In the genomic region with DNA sequence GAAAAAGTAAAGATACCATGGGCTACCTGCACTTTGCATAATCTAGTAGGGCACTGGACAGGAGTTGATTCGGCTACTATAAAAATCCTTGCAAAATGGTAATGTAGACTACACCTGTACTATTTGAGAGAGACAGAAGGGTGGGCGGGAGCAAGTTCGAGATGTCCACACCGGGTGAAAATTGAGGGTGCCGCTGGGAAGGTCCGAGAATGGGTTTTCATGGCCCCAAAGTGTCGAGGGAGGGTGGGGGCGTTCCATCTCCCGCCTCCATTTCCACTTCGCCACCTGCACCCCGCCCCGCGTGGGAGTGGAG, we compare ENCODE assay signal across 8 cellular contexts. TPM values are rescaled to one million over a fixed set of nuclear protein-coding genes. Genes with fewer than 3 reads are reported as not detected.
DNase-seq lines count a peak whose midpoint lies in the region; ATAC-seq, FAIRE-seq and TF ChIP-seq lines count a peak whose summit lies in the region.

No MANE protein-coding gene starts in this region.

- BruUV-seq in GM12878 (replicated peaks; lab: Mats Ljungman, UMichigan) = no TSS peak

- H4K20me1 ChIP-seq in GM12878 (ENCODE audit: control insufficient read depth, insufficient read depth) = no peaks in the 10 kb centered on the region

- TF ChIP-seq CTCF in GM10266 (IDR thresholded peaks at IDR 0.05; ENCODE audit: control insufficient read depth, insufficient read depth, low read depth, missing control alignments) (no peak), GM12878 (IDR thresholded peaks at IDR 0.05 in 2 of 3, conservative IDR thresholded peaks at IDR 0.05 in 1 of 3; ENCODE audit: control insufficient read depth in 2 of 3, extremely low read depth in 1 of 3, insufficient read depth in 1 of 3, low read depth in 3 of 3, low read length in 3 of 3) (no peak)

- POLR2A ChIA-PET in GM12878 (lab: Charles Lee) = no interaction called here

- peak overlapping the region; percentile 96 for H4K8ac ChIP-seq in mesenchymal stem cell (ENCODE audit: low read length)

- H2AK5ac ChIP-seq in mesenchymal stem cell (ENCODE audit: low read length, severe bottlenecking) = no peak overlapping the region

- peak overlapping the region; percentile 42 for H2BK120ac ChIP-seq in mesenchymal stem cell (ENCODE audit: low read depth, low read length)

- peak overlapping the region; percentile 93 for H3K4me3 ChIP-seq in GM12878
- H3K4me3 ChIP-seq in mesenchymal stem cell (ENCODE audit: insufficient read depth in 1 of 2, low read depth in 1 of 2, low read length in 2 of 2) = peak overlapping the region; percentile 92 to 99

- H3K36me3 ChIP-seq in GM12878 (ENCODE audit: control insufficient read depth in 2 of 2, insufficient read depth in 2 of 2, low read length in 1 of 2) (no peaks in the 10 kb centered on the region), mesenchymal stem cell (ENCODE audit: control insufficient read depth in 1 of 2, insufficient read depth in 2 of 2, low read depth in 1 of 2, low read length in 2 of 2) (peaks cover 2 to 14% of the 10 kb centered on the region in 2 experiments)

- TF ChIP-seq EP300 in GM12878 (IDR thresholded peaks at IDR 0.05; ENCODE audit: borderline replicate concordance in 1 of 2, control insufficient read depth in 1 of 2, low read depth in 2 of 2, low read length in 2 of 2) = no peak

- peak overlapping the region; percentile 95 for H4K91ac ChIP-seq in mesenchymal stem cell (ENCODE audit: low read length)

- H3K4me2 ChIP-seq in GM12878 (ENCODE audit: control insufficient read depth, insufficient read depth) (peak overlapping the region; percentile 66), mesenchymal stem cell (ENCODE audit: low read length, poor library complexity, severe bottlenecking) (peak overlapping the region; percentile 36)

- peak overlapping the region in 1 of 2 experiments; percentile 10 for H2BK12ac ChIP-seq in mesenchymal stem cell (ENCODE audit: low read length in 2 of 2)

- CTCF ChIA-PET in GM12878 (lab: Yijun Ruan, JAX) = no interaction called here

- intact Hi-C loops in GM12878 (cut with micrococcal nuclease; ENCODE audit: unreplicated experiment) = no loop called here

- H2BK5ac ChIP-seq in mesenchymal stem cell (ENCODE audit: low read depth, low read length, poor library complexity, severe bottlenecking) = peak overlapping the region; percentile 87

- no peaks in the 10 kb centered on the region for H3K79me1 ChIP-seq in mesenchymal stem cell (replicated peaks; ENCODE audit: low read length, poor library complexity, severe bottlenecking)

- peak overlapping the region; percentile 83 for H3K9ac ChIP-seq in GM12878 (ENCODE audit: control insufficient read depth, insufficient read depth, low read length)
- H3K9ac ChIP-seq in mesenchymal stem cell (ENCODE audit: low read length) = peak overlapping the region; percentile 98

- SMC1A ChIA-PET in GM12878 (lab: Charles Lee; ENCODE audit: uncharacterized antibody, unreplicated experiment) = no interaction called here

- H3K27ac ChIP-seq in GM12878 (ENCODE audit: control insufficient read depth, insufficient read depth) (peak overlapping the region; percentile 86), mesenchymal stem cell (ENCODE audit: low read length, poor library complexity, severe bottlenecking) (peak overlapping the region; percentile 33)

- H2BK15ac ChIP-seq in mesenchymal stem cell (ENCODE audit: low read depth, poor library complexity, severe bottlenecking) = peak overlapping the region; percentile 60

- H3K79me2 ChIP-seq in GM12878 (ENCODE audit: control insufficient read depth, insufficient read depth, low read length) = peaks cover 20% of the 10 kb centered on the region

- FAIRE-seq in GM12878 (lab: Jason Lieb, UNC) = peak; percentile 78
- no peak for FAIRE-seq in frontal cortex (lab: Jason Lieb, UNC)

- DNase-seq in GM10266 (ENCODE audit: extremely low spot score) (peak; percentile 63), GM12878 (ENCODE audit: low read depth, low spot score) (no peak), mesenchymal stem cell (no peak), NOMO-1 (lab: John Stamatoyannopoulos, UW; ENCODE audit: unreplicated experiment in 2 of 2) (no peak), NCI-H2227 (lab: John Stamatoyannopoulos, UW; ENCODE audit: unreplicated experiment) (no peak), frontal cortex (ENCODE audit: low spot score in 2 of 2) (no peak)

- TF ChIP-seq POLR2A in GM12878 (IDR thresholded peaks at IDR 0.05; ENCODE audit: low read depth, low read length) = no peak

- H3K4ac ChIP-seq in mesenchymal stem cell (ENCODE audit: low read depth in 1 of 2, low read length in 2 of 2) = peak overlapping the region; percentile 67 to 90

- RAD21 ChIA-PET in GM12878 (lab: Charles Lee; ENCODE audit: unreplicated experiment) = no interaction called here

- H2AFZ ChIP-seq in GM12878 (ENCODE audit: control insufficient read depth, low read depth, low read length) = peak overlapping the region; percentile 83
- H2AFZ ChIP-seq in mesenchymal stem cell (ENCODE audit: low read depth, low read length) = peak overlapping the region; percentile 97

- in situ Hi-C loops in GM12878 (cut with MboI) = no loop called here

- H3K23ac ChIP-seq in mesenchymal stem cell (ENCODE audit: low read length in 2 of 2) = peak overlapping the region in 1 of 2 experiments; percentile 57

- ATAC-seq in HG03457 (IDR thresholded peaks at IDR 0.05; ENCODE audit: unreplicated experiment) = peak; percentile 9
- ATAC-seq in GM12878 = peak; percentile 50
- ATAC-seq in HG03280 (IDR thresholded peaks at IDR 0.05; ENCODE audit: unreplicated experiment) = no peak

- peak overlapping the region; percentile 88 to 92 for H3K18ac ChIP-seq in mesenchymal stem cell (ENCODE audit: low read depth in 1 of 2, low read length in 2 of 2)

- no peaks in the 10 kb centered on the region for H3K9me3 ChIP-seq in GM12878 (replicated peaks; ENCODE audit: control insufficient read depth, insufficient read depth, low read length)
- H3K9me3 ChIP-seq in mesenchymal stem cell (ENCODE audit: control insufficient read depth, low read length) = no peaks in the 10 kb centered on the region

- H3K27me3 ChIP-seq in GM12878 (replicated peaks in 1 of 2; ENCODE audit: control insufficient read depth in 2 of 2, insufficient read depth in 2 of 2, low read length in 1 of 2) (no peaks in the 10 kb centered on the region), mesenchymal stem cell (ENCODE audit: control insufficient read depth in 1 of 2, insufficient read depth in 1 of 2, low read length in 2 of 2) (no peaks in the 10 kb centered on the region)

- H3K4me1 ChIP-seq in GM12878 (ENCODE audit: control insufficient read depth, insufficient read depth, low read length) = no peaks in the 10 kb centered on the region
- peaks cover 5% of the 10 kb centered on the region for H3K4me1 ChIP-seq in mesenchymal stem cell (ENCODE audit: control insufficient read depth, insufficient read depth, low read depth, low read length)

- no peak for TF ChIP-seq RAD21 in GM12878 (IDR thresholded peaks at IDR 0.05; ENCODE audit: insufficient read depth, low read depth, low read length)

- WGBS in GM12878 (ENCODE audit: insufficient coverage, insufficient replicate concordance, low lambda C conversion rate, missing lambda C conversion rate) = 0% methylated on average over 13 of the region's 13 CpGs
- 4% methylated on average over 5 of the region's 13 CpGs for WGBS in mesenchymal stem cell

- H3K14ac ChIP-seq in mesenchymal stem cell (ENCODE audit: low read length in 2 of 2) = peak overlapping the region in 1 of 2 experiments; percentile 87

TF ChIP-seq in GM12878, 131 proteins besides CTCF, POLR2A, EP300 and RAD21:
- TF ChIP-seq HDAC2 (IDR thresholded peaks at IDR 0.05) = no peak
- TF ChIP-seq NBN (IDR thresholded peaks at IDR 0.05) = 0 out of 2 replicates have a peak, but pooled peaks have one; percentile 4

RNA-seq across cellular contexts. Expression of a gene that starts 0.6 kb away (rescaled TPM):
- total RNA-seq in GM12878 (2013; cell fraction: nucleolus; rRNA removed) = 96.8 and 106 TPM in 2 replicates
- total RNA-seq in GM12878 (2014; rRNA removed) (36.0 and 43.7 TPM in 2 replicates), GM12878 (2014; rRNA removed; fragmentation: Illumina TruSeq; extraction: Trizol) (58.1 and 61.6 TPM in 2 replicates), GM12878 (2021) (43.0 and 45.9 TPM in 2 replicates), frontal cortex (104 TPM)
- 24.3 TPM for polyA plus RNA-seq in GM12878 (2011; ENCODE audit: low read depth)
- polyA plus RNA-seq in GM12878 (2011; rRNA removed) (65.6 and 107 TPM in 2 replicates), GM12878 (2014; fragmentation: Illumina TruSeq; extraction: Trizol) (81.3 and 91.6 TPM in 2 replicates), GM12878 (2014; fragmentation: Nextera tagmentation; extraction: Ambion mirVana) (100 to 1,000 TPM in 1 of 2 experiments, 10 to 100 TPM in 1; 85.1 to 107 TPM), GM12878 (2014; rRNA removed) (34.4 and 34.8 TPM in 2 replicates), GM12878 (2016; fragmentation: Nextera tagmentation; extraction: Ambion mirVana) (10 to 100 TPM; 77.9 to 79.5 TPM)
- polyA plus RNA-seq in GM12878 (2011; cell fraction: cytosol; rRNA removed) = 19.3 and 59.4 TPM in 2 replicates
- polyA plus RNA-seq in GM12878 (2011; cell fraction: nucleus; rRNA removed) = 21.8 and 22.3 TPM in 2 replicates
- 35.5 and 42.6 TPM in 2 replicates for polyA plus RNA-seq in GM12878 (2012)
- 24.7 and 32.4 TPM in 2 replicates for polyA minus RNA-seq in GM12878 (2011; rRNA and poly(A)+ RNA removed)
- 7.8 and 14.5 TPM in 2 replicates for polyA minus RNA-seq in GM12878 (2011; cell fraction: cytosol; rRNA and poly(A)+ RNA removed)
- 8.3 and 14.5 TPM in 2 replicates for polyA minus RNA-seq in GM12878 (2011; cell fraction: nucleus; rRNA and poly(A)+ RNA removed)
- 125 TPM for polyA plus RNA-seq in mesenchymal stem cell (2013, experiment 1 of 2)
- polyA plus RNA-seq in mesenchymal stem cell (2013, experiment 2 of 2) = 124 TPM
